12 cellular contexts compared by ENCODE assay signal in the genomic region with DNA sequence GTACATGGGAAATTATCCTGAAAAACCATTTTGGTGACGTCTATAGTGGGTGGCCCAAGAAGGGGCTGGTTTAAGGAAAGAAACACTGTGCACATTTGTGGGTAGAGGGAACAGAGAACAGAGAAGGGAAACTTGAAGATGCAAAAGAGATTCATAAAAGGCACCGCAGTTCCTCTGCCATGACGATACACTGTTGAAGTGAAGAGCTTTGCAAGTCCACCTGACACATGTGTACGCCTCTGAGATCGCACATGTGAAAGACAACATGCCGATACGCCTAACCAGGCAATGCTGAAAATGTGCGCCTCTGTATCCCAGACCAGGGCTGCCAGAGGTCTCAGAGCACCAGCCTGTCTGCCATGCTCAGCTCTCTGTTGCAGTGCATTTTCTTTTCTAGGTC.
DNase-seq lines count a peak whose midpoint lies in the region; ATAC-seq, FAIRE-seq and TF ChIP-seq lines count a peak whose summit lies in the region.
"Had no signal": no experiment of that assay in that cellular context is flagged by ENCODE, and none has a peak within 500 bp of the region (broad histone marks: within the 10 kb centered on the region; RNA-seq: fewer than 3 reads in every experiment).

No MANE protein-coding gene starts in this region.

- DNase-seq in GM12891 (ENCODE audit: insufficient read length, low spot score) (peak; percentile 14), NCI-H1436 treated with DMSO at 0.1 percent for 48 hours (lab: John Stamatoyannopoulos, UW) (no peak), MCF 10A (ENCODE audit: unreplicated experiment) (no peak), GM12892 (ENCODE audit: insufficient read length) (no peak), suprapubic skin (ENCODE audit: low spot score in 2 of 2) (no peak)
- DNase-seq: activated naive CD4-positive, alpha-beta T cell; mammary epithelial cell; NCI-H187 treated with DMSO at 0.1 percent for 48 hours had no signal

- H3K9me3 Mint-ChIP-seq in MCF 10A (ENCODE audit: unreplicated experiment) = no peaks in the 10 kb centered on the region

- no peak for TF ChIP-seq EP300 in suprapubic skin (IDR thresholded peaks at IDR 0.05)

- H3K27ac Mint-ChIP-seq in MCF 10A (ENCODE audit: low read depth, unreplicated experiment) = no peak overlapping the region

- TF ChIP-seq POLR2A in GM12891 (IDR thresholded peaks at IDR 0.05; ENCODE audit: low read depth, low read length) (no peak), GM12892 (IDR thresholded peaks at IDR 0.05; ENCODE audit: low read depth, low read length) (no peak), suprapubic skin (IDR thresholded peaks at IDR 0.05) (no peak)

- peaks cover 8% of the 10 kb centered on the region for H3K4me1 ChIP-seq in suprapubic skin

- H3K4me1 Mint-ChIP-seq in MCF 10A (ENCODE audit: insufficient read depth, unreplicated experiment) = no peaks in the 10 kb centered on the region

- no peak for TF ChIP-seq CTCF in MCF 10A (IDR thresholded peaks at IDR 0.05; ENCODE audit: unreplicated experiment)
- no peak for TF ChIP-seq CTCF in suprapubic skin (IDR thresholded peaks at IDR 0.05)

- no peaks in the 10 kb centered on the region for H3K27me3 ChIP-seq in suprapubic skin

- no peak overlapping the region for H3K27ac ChIP-seq in suprapubic skin
- H3K27ac ChIP-seq: RWPE1 had no signal

- no peak overlapping the region for H3K4me3 ChIP-seq in suprapubic skin

- intact Hi-C loops in MCF 10A (cut with micrococcal nuclease) = no loop called here

- CTCF ChIA-PET in MCF 10A (lab: Yijun Ruan, JAX) = no interaction called here

- peaks cover 12% of the 10 kb centered on the region for H3K36me3 ChIP-seq in suprapubic skin

- ATAC-seq in GM19438 (IDR thresholded peaks at IDR 0.05; ENCODE audit: low read depth, unreplicated experiment) (peak; percentile 97), HG02852 (IDR thresholded peaks at IDR 0.05; ENCODE audit: unreplicated experiment) (peak; percentile 99), HG03521 (IDR thresholded peaks at IDR 0.05; ENCODE audit: unreplicated experiment) (peak; percentile 97)

- BruUV-seq in MCF 10A (replicated peaks; lab: Mats Ljungman, UMichigan) = no TSS peak

- POLR2A ChIA-PET in MCF 10A (lab: Yijun Ruan, JAX) = no interaction called here

- H3K36me3 Mint-ChIP-seq in MCF 10A (ENCODE audit: insufficient read depth, unreplicated experiment) = peaks cover 5% of the 10 kb centered on the region

- H3K9me3 ChIP-seq in suprapubic skin = no peaks in the 10 kb centered on the region

- H3K4me3 Mint-ChIP-seq in MCF 10A (ENCODE audit: unreplicated experiment) = no peak overlapping the region

- FAIRE-seq in GM12891 (lab: Jason Lieb, UNC) (peak; percentile 81), GM12892 (lab: Jason Lieb, UNC) (no peak)

- WGBS in suprapubic skin = 94% methylated on average over 8 of the region's 8 CpGs

- no peaks in the 10 kb centered on the region for H3K27me3 Mint-ChIP-seq in MCF 10A (ENCODE audit: insufficient read depth, unreplicated experiment)

TF ChIP-seq in GM12891, 5 proteins besides CTCF, POLR2A, EP300 and RAD21:
- TF ChIP-seq POLR2AphosphoS5 (IDR thresholded peaks at IDR 0.05; ENCODE audit: low read depth, low read length) = no peak
- TF ChIP-seq PAX5 (IDR thresholded peaks at IDR 0.05; ENCODE audit: insufficient read depth, low read length, severe bottlenecking) = no peak
- TF ChIP-seq TAF1 (IDR thresholded peaks at IDR 0.05; ENCODE audit: low read depth, low read length) = no peak
- peak; percentile 73 for TF ChIP-seq SPI1 (IDR thresholded peaks at IDR 0.05; ENCODE audit: low read depth, low read length)
